In genomic region chr7:22356855-22357310, GRCh38 we compare ENCODE assay signal across 8 cellular contexts. TPM values are rescaled to one million over a fixed set of nuclear protein-coding genes. Genes with fewer than 3 reads are reported as not detected.
A peak's percentile ranks its signal among the peaks of the same experiment; 100 is the strongest.
DNase-seq lines count a peak whose midpoint lies in the region; ATAC-seq and TF ChIP-seq lines count a peak whose summit lies in the region.

A gene with protein sequence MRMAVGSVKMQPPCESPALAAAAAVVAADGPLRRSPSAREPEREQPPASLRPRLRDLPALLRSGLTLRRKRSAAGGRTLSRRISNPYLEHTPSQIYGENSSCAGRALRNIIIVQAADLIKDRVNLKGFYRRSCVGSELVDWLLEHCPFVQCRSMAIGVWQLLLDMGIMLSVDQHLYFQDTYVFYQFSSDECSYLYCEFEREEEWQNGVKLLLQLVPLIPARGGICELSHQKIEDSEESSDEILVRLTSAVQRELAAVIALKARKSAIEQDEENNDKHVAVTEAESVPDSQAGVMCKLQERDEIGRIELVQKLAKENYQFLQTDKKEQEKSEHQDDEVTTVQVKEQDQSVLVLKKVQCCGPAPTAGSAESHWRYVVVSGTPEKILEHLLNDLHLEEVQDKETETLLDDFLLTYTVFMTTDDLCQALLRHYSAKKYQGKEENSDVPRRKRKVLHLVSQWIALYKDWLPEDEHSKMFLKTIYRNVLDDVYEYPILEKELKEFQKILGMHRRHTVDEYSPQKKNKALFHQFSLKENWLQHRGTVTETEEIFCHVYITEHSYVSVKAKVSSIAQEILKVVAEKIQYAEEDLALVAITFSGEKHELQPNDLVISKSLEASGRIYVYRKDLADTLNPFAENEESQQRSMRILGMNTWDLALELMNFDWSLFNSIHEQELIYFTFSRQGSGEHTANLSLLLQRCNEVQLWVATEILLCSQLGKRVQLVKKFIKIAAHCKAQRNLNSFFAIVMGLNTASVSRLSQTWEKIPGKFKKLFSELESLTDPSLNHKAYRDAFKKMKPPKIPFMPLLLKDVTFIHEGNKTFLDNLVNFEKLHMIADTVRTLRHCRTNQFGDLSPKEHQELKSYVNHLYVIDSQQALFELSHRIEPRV (minus strand): TSS chr7:22357154. CDS start chr7:22357060, 94 bp downstream.

- peaks cover 4% of the 10 kb centered on the region for H3K36me3 Mint-ChIP-seq in activated naive CD8-positive, alpha-beta T cell treated with anti-CD3 and anti-CD28 coated beads for 36 hours

- H3K4me3 Mint-ChIP-seq in activated naive CD8-positive, alpha-beta T cell treated with anti-CD3 and anti-CD28 coated beads for 36 hours = peak within 1 kb of the TSS; percentile 74

- peaks cover 52% of the 10 kb centered on the region for H3K27me3 Mint-ChIP-seq in activated naive CD8-positive, alpha-beta T cell treated with anti-CD3 and anti-CD28 coated beads for 36 hours

- DNase-seq in NAMALWA (ENCODE audit: low spot score) (peak; percentile 76), hepatic stellate cell (ENCODE audit: low spot score) (peak; percentile 37), skeletal muscle cell (ENCODE audit: low read depth) (no peak), NCI-H1694 (lab: John Stamatoyannopoulos, UW) (no peak)
- DNase-seq in activated naive CD8-positive, alpha-beta T cell treated with anti-CD3 and anti-CD28 coated beads for 36 hours = peak; percentile 18

- no peaks in the 10 kb centered on the region for H3K9me3 Mint-ChIP-seq in activated naive CD8-positive, alpha-beta T cell treated with anti-CD3 and anti-CD28 coated beads for 36 hours

- TF ChIP-seq POLR2A in GM10847 (IDR thresholded peaks at IDR 0.05; ENCODE audit: extremely low read depth, insufficient read length) = peak; percentile 29

- peaks cover 4% of the 10 kb centered on the region for H3K4me1 Mint-ChIP-seq in activated naive CD8-positive, alpha-beta T cell treated with anti-CD3 and anti-CD28 coated beads for 36 hours

- peak within 1 kb of the TSS; percentile 40 for H3K4me3 ChIP-seq in skeletal muscle cell (ENCODE audit: low read depth, low read length)

- ATAC-seq in GM21515 (IDR thresholded peaks at IDR 0.05; ENCODE audit: unreplicated experiment) = peak; percentile 53
- ATAC-seq in HG03378 (IDR thresholded peaks at IDR 0.05; ENCODE audit: unreplicated experiment) = no peak

- no peak within 1 kb of the TSS for H3K27ac Mint-ChIP-seq in activated naive CD8-positive, alpha-beta T cell treated with anti-CD3 and anti-CD28 coated beads for 36 hours

RNA-seq across cellular contexts. Expression of the gene that starts here (rescaled TPM):
- total RNA-seq in activated naive CD8-positive, alpha-beta T cell treated with anti-CD3 and anti-CD28 coated beads for 36 hours = under 1 TPM; 0.54 to 0.82 TPM

Comparison
In these comparisons a context has a peak if more than half of its experiments do, and no peak if none do; other contexts are left out.
1. Peak in DNase-seq in activated naive CD8-positive, alpha-beta T cell treated with anti-CD3 and anti-CD28 coated beads for 36 hours; RNA of the gene not detected or under 1 TPM.
2. DNase-seq: peak in NAMALWA (single experiment) and hepatic stellate cell (single experiment); none in skeletal muscle cell (single experiment) and NCI-H1694 (single experiment).